Comparison of ENCODE assay signal across 17 cellular contexts in the genomic region with DNA sequence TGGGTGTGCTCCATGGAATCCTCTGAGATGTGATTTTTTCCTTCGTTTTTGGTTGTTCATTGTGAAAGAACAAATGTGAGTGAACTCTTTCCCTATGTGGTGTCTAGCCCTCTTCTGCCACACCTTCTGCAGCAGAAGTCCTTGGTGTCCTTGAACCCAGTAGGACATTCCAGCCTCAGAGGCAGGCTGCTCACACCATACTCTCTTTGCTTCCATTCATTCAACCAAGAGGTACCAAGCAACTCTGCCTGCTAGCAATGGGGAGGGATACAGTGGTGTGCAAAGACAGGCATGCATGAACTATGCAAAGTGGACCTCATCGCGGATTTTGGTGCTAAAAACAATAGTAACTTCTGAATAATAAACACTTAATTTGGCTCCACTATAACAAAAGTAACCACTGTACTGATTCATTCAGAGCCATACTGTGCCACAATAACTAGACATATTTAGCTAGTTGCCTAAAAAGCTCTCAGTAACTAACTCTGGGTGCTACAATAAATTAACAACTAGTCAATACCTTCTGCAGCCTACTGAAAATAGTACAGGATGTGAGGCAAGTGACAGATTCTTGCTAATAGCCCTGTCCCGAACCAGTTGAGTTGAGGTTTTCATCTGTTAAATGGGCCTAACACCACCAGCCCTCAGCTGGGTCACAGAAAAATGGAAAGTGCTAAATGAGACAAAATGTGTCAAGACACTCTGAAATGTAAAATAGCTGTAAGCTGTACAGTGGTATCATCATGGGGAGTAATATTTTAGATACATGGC.
DNase-seq lines count a peak whose midpoint lies in the region; ATAC-seq, FAIRE-seq and TF ChIP-seq lines count a peak whose summit lies in the region.
"Had no signal": no experiment of that assay in that cellular context is flagged by ENCODE, and none has a peak within 500 bp of the region (broad histone marks: within the 10 kb centered on the region; RNA-seq: fewer than 3 reads in every experiment).

No MANE protein-coding gene starts in this region.

- TF ChIP-seq RAD21 in GM12878 (IDR thresholded peaks at IDR 0.05; ENCODE audit: insufficient read depth, low read depth, low read length), result no peak

- SMC1A ChIA-PET in GM12878 (lab: Charles Lee; ENCODE audit: uncharacterized antibody, unreplicated experiment), result interaction anchor here (0.6 to 3.2 kb wide), 30 partner anchors 9 to 342 kb away, joined by 3 to 24 read pairs (median 4); no protein-coding TSS in a partner anchor

- no peaks in the 10 kb centered on the region for H3K9me3 Mint-ChIP-seq in activated naive CD4-positive, alpha-beta T cell treated with anti-CD3 and anti-CD28 coated beads, Interleukin-2, amount 50 U/mL, for 24 hours
- H3K9me3 Mint-ChIP-seq in stimulated activated memory B cell treated with anti-CD40 and anti-IgM and Interleukin-4, amounts not matched to agents 10 μg/mL and 1 μg/mL and 100 μg/mL, for 72 hours, result no peaks in the 10 kb centered on the region

- peak overlapping the region; percentile 62 for H3K27ac Mint-ChIP-seq in activated naive CD4-positive, alpha-beta T cell treated with anti-CD3 and anti-CD28 coated beads, Interleukin-2, amount 50 U/mL, for 24 hours
- H3K27ac Mint-ChIP-seq in stimulated activated memory B cell treated with anti-CD40 and anti-IgM and Interleukin-4, amounts not matched to agents 10 μg/mL and 1 μg/mL and 100 μg/mL, for 72 hours, result peak overlapping the region; percentile 2

- TF ChIP-seq CTCF in GM12878 (IDR thresholded peaks at IDR 0.05 in 2 of 3, conservative IDR thresholded peaks at IDR 0.05 in 1 of 3; ENCODE audit: control insufficient read depth in 2 of 3, extremely low read depth in 1 of 3, insufficient read depth in 1 of 3, low read depth in 3 of 3, low read length in 3 of 3), result no peak
- TF ChIP-seq CTCF in thyroid gland (IDR thresholded peaks at IDR 0.05), result no peak

- peak overlapping the region; percentile 12; the same call in 1 of the 2 replicates for H3K9ac ChIP-seq in Karpas-422 (ENCODE audit: low read length)
- H3K9ac ChIP-seq in GM12878 (ENCODE audit: control insufficient read depth, insufficient read depth, low read length), result no peak overlapping the region
- H3K9ac ChIP-seq: GM23248 had no signal

- H3K27ac ChIP-seq in Karpas-422 (ENCODE audit: low read length) (peak overlapping the region; percentile 32; the same call in 1 of the 2 replicates), GM12878 (ENCODE audit: control insufficient read depth, insufficient read depth) (peak overlapping the region; percentile 25; the same call in 1 of the 2 replicates), thyroid gland (no peak overlapping the region)
- H3K27ac ChIP-seq: foreskin keratinocyte, GM23248, Peyer's patch, vagina, WERI-Rb-1 had no signal

- TF ChIP-seq EP300 in GM12878 (IDR thresholded peaks at IDR 0.05; ENCODE audit: borderline replicate concordance in 1 of 2, control insufficient read depth in 1 of 2, low read depth in 2 of 2, low read length in 2 of 2), result peak in 1 of 2 experiments; percentile 43; a peak in 1 of 4 replicates

- no peaks in the 10 kb centered on the region for H3K9me2 ChIP-seq in Karpas-422 (replicated peaks; ENCODE audit: insufficient read depth, low read length)

- peak; percentile 41 for FAIRE-seq in GM12878 (lab: Jason Lieb, UNC)

- no TSS peak for BruUV-seq in GM12878 (replicated peaks; lab: Mats Ljungman, UMichigan)

- no peak overlapping the region for H2AFZ ChIP-seq in Karpas-422 (ENCODE audit: low read length)
- no peak overlapping the region for H2AFZ ChIP-seq in GM12878 (ENCODE audit: control insufficient read depth, low read depth, low read length)
- H2AFZ ChIP-seq: GM23248 had no signal

- H3K4me3 ChIP-seq in Karpas-422 (ENCODE audit: low read length) (no peak overlapping the region; the same call in 1 of the 2 replicates), GM12878 (no peak overlapping the region), thyroid gland (replicated peaks in 1 of 3) (no peak overlapping the region)
- H3K4me3 ChIP-seq: GM23248, MG63, Peyer's patch, vagina had no signal

- DNase-seq in activated naive CD4-positive, alpha-beta T cell (lab: John Stamatoyannopoulos, UW), result no peak
- no peak for DNase-seq in Karpas-422
- DNase-seq in GM12878 (ENCODE audit: low read depth, low spot score), result no peak
- no peak for DNase-seq in glomerular visceral epithelial cell (ENCODE audit: extremely low spot score)
- no peak for DNase-seq in thyroid gland
- no peak for DNase-seq in DMS 273 (lab: John Stamatoyannopoulos, UW; ENCODE audit: unreplicated experiment)
- DNase-seq: anterior cingulate cortex, foreskin keratinocyte, GM23248, MG63, NCI-H524 treated with DMSO at 0.1 percent for 48 hours, WERI-Rb-1 had no signal

- POLR2A ChIA-PET in GM12878 (lab: Charles Lee), result interaction anchor here (0.6 to 3.1 kb wide), 4 partner anchors 45 to 84 kb away, joined by 4 to 15 read pairs (median 5); no protein-coding TSS in a partner anchor

- H3K4me3 Mint-ChIP-seq in activated naive CD4-positive, alpha-beta T cell treated with anti-CD3 and anti-CD28 coated beads, Interleukin-2, amount 50 U/mL, for 24 hours, result peak overlapping the region; percentile 60
- H3K4me3 Mint-ChIP-seq in stimulated activated memory B cell treated with anti-CD40 and anti-IgM and Interleukin-4, amounts not matched to agents 10 μg/mL and 1 μg/mL and 100 μg/mL, for 72 hours, result no peak overlapping the region

- H3K4me2 ChIP-seq in Karpas-422 (ENCODE audit: low read depth, low read length, poor library complexity, severe bottlenecking) (peak overlapping the region; percentile 51), GM12878 (ENCODE audit: control insufficient read depth, insufficient read depth) (peak overlapping the region; percentile 78)

- H3K79me2 ChIP-seq in Karpas-422 (ENCODE audit: low read length), result no peaks in the 10 kb centered on the region
- peaks cover 2% of the 10 kb centered on the region; the same call in 1 of the 2 replicates for H3K79me2 ChIP-seq in GM12878 (ENCODE audit: control insufficient read depth, insufficient read depth, low read length)

- TF ChIP-seq POLR2A in GM12878 (IDR thresholded peaks at IDR 0.05; ENCODE audit: low read depth, low read length), result no peak
- no peak for TF ChIP-seq POLR2A in thyroid gland (IDR thresholded peaks at IDR 0.05)

- H3K9me3 ChIP-seq in Karpas-422 (ENCODE audit: low read length) (no peaks in the 10 kb centered on the region), GM12878 (replicated peaks; ENCODE audit: control insufficient read depth, insufficient read depth, low read length) (no peaks in the 10 kb centered on the region), thyroid gland (no peaks in the 10 kb centered on the region)
- H3K9me3 ChIP-seq: MG63, Peyer's patch, vagina had no signal

- intact Hi-C loops in GM12878 (cut with micrococcal nuclease; ENCODE audit: unreplicated experiment) (loop anchor here (2.0 kb wide), 1 partner anchor 45 kb away; no protein-coding TSS in a partner anchor), thyroid gland (cut with DNase I) (no loop called here)

- RAD21 ChIA-PET in GM12878 (lab: Charles Lee; ENCODE audit: unreplicated experiment), result interaction anchor here (0.6 to 3.4 kb wide), 20 partner anchors 10 to 254 kb away, joined by 3 to 33 read pairs (median 5); no protein-coding TSS in a partner anchor

- H3K36me3 Mint-ChIP-seq in activated naive CD4-positive, alpha-beta T cell treated with anti-CD3 and anti-CD28 coated beads, Interleukin-2, amount 50 U/mL, for 24 hours, result peaks cover 1% of the 10 kb centered on the region
- H3K36me3 Mint-ChIP-seq in stimulated activated memory B cell treated with anti-CD40 and anti-IgM and Interleukin-4, amounts not matched to agents 10 μg/mL and 1 μg/mL and 100 μg/mL, for 72 hours, result peaks cover 5% of the 10 kb centered on the region

- H3K36me3 ChIP-seq in Karpas-422 (ENCODE audit: insufficient read depth, low read length) (no peaks in the 10 kb centered on the region), GM12878 (ENCODE audit: control insufficient read depth in 2 of 2, insufficient read depth in 2 of 2, low read length in 1 of 2) (no peaks in the 10 kb centered on the region), thyroid gland (no peaks in the 10 kb centered on the region)
- H3K36me3 ChIP-seq: MG63, Peyer's patch, vagina had no signal

- CTCF ChIA-PET in GM12878 (lab: Yijun Ruan, JAX), result interaction anchor here (0.8 to 2.6 kb wide), 12 partner anchors 9 to 339 kb away, joined by 3 to 14 read pairs (median 5); no protein-coding TSS in a partner anchor

- H3K27me3 ChIP-seq in Karpas-422 (ENCODE audit: low read length), result no peaks in the 10 kb centered on the region
- H3K27me3 ChIP-seq in GM12878 (replicated peaks in 1 of 2; ENCODE audit: control insufficient read depth in 2 of 2, insufficient read depth in 2 of 2, low read length in 1 of 2), result no peaks in the 10 kb centered on the region
- H3K27me3 ChIP-seq in thyroid gland, result no peaks in the 10 kb centered on the region
- H3K27me3 ChIP-seq: foreskin keratinocyte, MG63, Peyer's patch, vagina had no signal

- 1% methylated on average over 4 of the region's 4 CpGs for WGBS in GM12878 (ENCODE audit: insufficient coverage, insufficient replicate concordance, low lambda C conversion rate, missing lambda C conversion rate)
- 82 to 83% methylated on average over 4 of the region's 4 CpGs for WGBS in thyroid gland, 2 donors

- no peaks in the 10 kb centered on the region for H4K20me1 ChIP-seq in Karpas-422 (ENCODE audit: insufficient read depth, low read depth, low read length)
- no peaks in the 10 kb centered on the region for H4K20me1 ChIP-seq in GM12878 (ENCODE audit: control insufficient read depth, insufficient read depth)

- peaks cover 59% of the 10 kb centered on the region for H3K4me1 Mint-ChIP-seq in activated naive CD4-positive, alpha-beta T cell treated with anti-CD3 and anti-CD28 coated beads, Interleukin-2, amount 50 U/mL, for 24 hours
- H3K4me1 Mint-ChIP-seq in stimulated activated memory B cell treated with anti-CD40 and anti-IgM and Interleukin-4, amounts not matched to agents 10 μg/mL and 1 μg/mL and 100 μg/mL, for 72 hours, result peaks cover 38% of the 10 kb centered on the region

- ATAC-seq in GM12878, result peak; percentile 51
- no peak for ATAC-seq in stimulated activated memory B cell treated with anti-CD40 and anti-IgM and Interleukin-4, amounts not matched to agents 10 μg/mL and 1 μg/mL and 100 μg/mL, for 72 hours
- ATAC-seq: foreskin keratinocyte, left lobe of liver had no signal

- peaks cover 48% of the 10 kb centered on the region for H3K4me1 ChIP-seq in Karpas-422 (ENCODE audit: low read length)
- peaks cover 54% of the 10 kb centered on the region for H3K4me1 ChIP-seq in GM12878 (ENCODE audit: control insufficient read depth, insufficient read depth, low read length)
- H3K4me1 ChIP-seq in thyroid gland, result peaks cover 18 to 25% of the 10 kb centered on the region in 2 donors

- in situ Hi-C loops in GM12878 (cut with MboI), result no loop called here

- H3K27me3 Mint-ChIP-seq in activated naive CD4-positive, alpha-beta T cell treated with anti-CD3 and anti-CD28 coated beads, Interleukin-2, amount 50 U/mL, for 24 hours, result no peaks in the 10 kb centered on the region
- no peaks in the 10 kb centered on the region for H3K27me3 Mint-ChIP-seq in stimulated activated memory B cell treated with anti-CD40 and anti-IgM and Interleukin-4, amounts not matched to agents 10 μg/mL and 1 μg/mL and 100 μg/mL, for 72 hours

TF ChIP-seq in GM12878, 131 proteins besides CTCF, POLR2A, EP300 and RAD21 (continues in another document):
- peak; percentile 63 for TF ChIP-seq MEF2B (IDR thresholded peaks at IDR 0.05; ENCODE audit: partially characterized antibody, poor library complexity, severe bottlenecking)
- peak in 1 of 2 experiments; percentile 9; a peak in 1 of 4 replicates for TF ChIP-seq IKZF2 (IDR thresholded peaks at IDR 0.05)

Comparison
In these comparisons a context has a peak if more than half of its experiments do, and no peak if none do; other contexts are left out.
1. H3K27ac ChIP-seq: peak in Karpas-422 (single experiment) and GM12878 (single experiment); none in thyroid gland (0 of 3).